ENCODE assay signal across 15 cellular contexts in the genomic region with DNA sequence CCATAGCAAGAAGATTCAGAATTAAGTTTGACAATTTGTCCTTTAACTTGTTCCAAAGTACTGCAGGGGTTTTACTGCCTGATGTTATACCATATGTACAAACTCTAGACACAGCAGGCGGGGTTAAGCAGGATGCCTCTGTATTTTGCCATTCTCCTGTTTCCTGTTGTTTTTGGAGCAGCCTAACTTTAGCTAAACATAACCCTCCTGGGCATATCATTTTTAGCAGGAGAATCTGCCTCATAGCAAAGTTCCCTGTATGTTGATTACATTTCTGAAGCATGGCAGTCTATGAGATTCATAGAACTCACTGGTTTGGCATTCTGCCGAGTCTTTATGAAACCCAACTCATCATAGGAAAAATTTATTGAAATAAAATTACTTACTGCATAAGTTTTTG. TPM values are rescaled to one million over a fixed set of nuclear protein-coding genes. Genes with fewer than 3 reads are reported as not detected.
DNase-seq lines count a peak whose midpoint lies in the region; ATAC-seq and TF ChIP-seq lines count a peak whose summit lies in the region.
"Had no signal": no experiment of that assay in that cellular context is flagged by ENCODE, and none has a peak within 500 bp of the region (broad histone marks: within the 10 kb centered on the region; RNA-seq: fewer than 3 reads in every experiment).

No MANE protein-coding gene starts in this region.

- H3K14ac ChIP-seq in mesenchymal stem cell (ENCODE audit: low read length in 2 of 2): no peak overlapping the region

- ATAC-seq in GM19455 (IDR thresholded peaks at IDR 0.05; ENCODE audit: unreplicated experiment): no peak
- ATAC-seq: activated CD8-positive, alpha-beta T cell treated with anti-CD3 and anti-CD28 coated beads for 36 hours; effector memory CD8-positive, alpha-beta T cell; naive thymus-derived CD8-positive, alpha-beta T cell had no signal

- H3K4ac ChIP-seq in mesenchymal stem cell (ENCODE audit: low read depth in 1 of 2, low read length in 2 of 2): no peak overlapping the region

- H2AK5ac ChIP-seq in mesenchymal stem cell (ENCODE audit: low read length, severe bottlenecking): no peak overlapping the region

- H3K27ac ChIP-seq in ACC112 (ENCODE audit: low read depth, low read length) (peak overlapping the region; percentile 26), mesenchymal stem cell (ENCODE audit: low read length, poor library complexity, severe bottlenecking) (no peak overlapping the region), Peyer's patch (no peak overlapping the region), esophagus squamous epithelium (no peak overlapping the region)

- peaks cover 29% of the 10 kb centered on the region for H3K4me1 ChIP-seq in ACC112 (ENCODE audit: control insufficient read depth, insufficient read depth, low read length, unreplicated experiment)
- H3K4me1 ChIP-seq in mesenchymal stem cell (ENCODE audit: control insufficient read depth, insufficient read depth, low read depth, low read length): peaks cover 3% of the 10 kb centered on the region
- H3K4me1 ChIP-seq in Peyer's patch: peaks cover 0 to 4% (median 0%) of the 10 kb centered on the region in 4 donors
- H3K4me1 ChIP-seq in esophagus squamous epithelium: peaks cover 3 to 47% (median 4%) of the 10 kb centered on the region in 3 donors

- no peak overlapping the region for H2BK15ac ChIP-seq in mesenchymal stem cell (ENCODE audit: low read depth, poor library complexity, severe bottlenecking)

- 89% methylated on average over 1 of the region's 2 CpGs for WGBS in mesenchymal stem cell
- 53 to 76% methylated on average over 2 of the region's 2 CpGs for WGBS in esophagus squamous epithelium, 2 donors

- no peak overlapping the region for H4K91ac ChIP-seq in mesenchymal stem cell (ENCODE audit: low read length)

- H3K27me3 ChIP-seq in ACC112 (ENCODE audit: insufficient read depth, low read length) (no peaks in the 10 kb centered on the region), mesenchymal stem cell (ENCODE audit: control insufficient read depth in 1 of 2, insufficient read depth in 1 of 2, low read length in 2 of 2) (no peaks in the 10 kb centered on the region), Peyer's patch (no peaks in the 10 kb centered on the region), esophagus squamous epithelium (peaks cover 0 to 4% (median 0%) of the 10 kb centered on the region in 4 donors)
- H3K27me3 ChIP-seq: MG63 had no signal

- no peak for TF ChIP-seq POLR2A in Peyer's patch (IDR thresholded peaks at IDR 0.05)
- TF ChIP-seq POLR2A in esophagus squamous epithelium (IDR thresholded peaks at IDR 0.05): no peak

- H4K8ac ChIP-seq in mesenchymal stem cell (ENCODE audit: low read length): no peak overlapping the region

- H3K79me2 ChIP-seq in ACC112 (ENCODE audit: control insufficient read depth, insufficient read depth, low read length, unreplicated experiment): peaks cover 54% of the 10 kb centered on the region

- no peak overlapping the region for H2BK5ac ChIP-seq in mesenchymal stem cell (ENCODE audit: low read depth, low read length, poor library complexity, severe bottlenecking)

- H2BK120ac ChIP-seq in mesenchymal stem cell (ENCODE audit: low read depth, low read length): no peak overlapping the region

- no peak for TF ChIP-seq CTCF in Peyer's patch (IDR thresholded peaks at IDR 0.05)
- no peak for TF ChIP-seq CTCF in esophagus squamous epithelium (IDR thresholded peaks at IDR 0.05)

- H2BK12ac ChIP-seq in mesenchymal stem cell (ENCODE audit: low read length in 2 of 2): no peak overlapping the region

- H3K36me3 ChIP-seq in ACC112 (ENCODE audit: insufficient read depth, low read length): 0 out of 2 replicates have a peak, but pooled peaks cover 5% of the 10 kb centered on the region
- H3K36me3 ChIP-seq in mesenchymal stem cell (ENCODE audit: control insufficient read depth in 1 of 2, insufficient read depth in 2 of 2, low read depth in 1 of 2, low read length in 2 of 2): peaks cover 5 to 7% of the 10 kb centered on the region in 2 experiments
- H3K36me3 ChIP-seq in Peyer's patch: no peaks in the 10 kb centered on the region
- no peaks in the 10 kb centered on the region for H3K36me3 ChIP-seq in esophagus squamous epithelium

- DNase-seq in LHCN-M2 (ENCODE audit: low read depth) (peak; percentile 44), dedifferentiated amniotic fluid mesenchymal stem cell (ENCODE audit: extremely low spot score) (peak; percentile 51), mesenchymal stem cell (no peak), Peyer's patch (no peak), midbrain (lab: John Stamatoyannopoulos, UW) (no peak), esophagus squamous epithelium (lab: John Stamatoyannopoulos, UW) (no peak)
- DNase-seq: activated CD8-positive, alpha-beta T cell treated with anti-CD3 and anti-CD28 coated beads for 36 hours; anterior cingulate cortex; effector memory CD8-positive, alpha-beta T cell; glutamatergic neuron; MG63; naive thymus-derived CD8-positive, alpha-beta T cell had no signal

- H3K9me3 ChIP-seq in mesenchymal stem cell (ENCODE audit: control insufficient read depth, low read length) (no peaks in the 10 kb centered on the region), Peyer's patch (no peaks in the 10 kb centered on the region), esophagus squamous epithelium (no peaks in the 10 kb centered on the region)

- H3K79me1 ChIP-seq in mesenchymal stem cell (replicated peaks; ENCODE audit: low read length, poor library complexity, severe bottlenecking): peaks cover 13% of the 10 kb centered on the region

- intact Hi-C loops in esophagus squamous epithelium (cut with DNase I): no loop called here

- no peak overlapping the region for H2AFZ ChIP-seq in ACC112 (ENCODE audit: low read length, unreplicated experiment)
- H2AFZ ChIP-seq in mesenchymal stem cell (ENCODE audit: low read depth, low read length): no peak overlapping the region

- H3K4me3 ChIP-seq in ACC112 (ENCODE audit: low read depth, low read length): peak overlapping the region; percentile 47
- H3K4me3 ChIP-seq in mesenchymal stem cell (ENCODE audit: insufficient read depth in 1 of 2, low read depth in 1 of 2, low read length in 2 of 2): peak overlapping the region in 1 of 2 experiments; percentile 31
- no peak overlapping the region for H3K4me3 ChIP-seq in Peyer's patch
- peak overlapping the region in 1 of 4 donors; percentile 21 for H3K4me3 ChIP-seq in esophagus squamous epithelium
- H3K4me3 ChIP-seq: MG63, skin epidermis had no signal

- no peak overlapping the region for H3K18ac ChIP-seq in mesenchymal stem cell (ENCODE audit: low read depth in 1 of 2, low read length in 2 of 2)

- H3K23ac ChIP-seq in mesenchymal stem cell (ENCODE audit: low read length in 2 of 2): no peak overlapping the region

- no peak overlapping the region for H3K4me2 ChIP-seq in mesenchymal stem cell (ENCODE audit: low read length, poor library complexity, severe bottlenecking)

- peak overlapping the region; percentile 31 for H3K9ac ChIP-seq in mesenchymal stem cell (ENCODE audit: low read length)

RNA-seq across cellular contexts. Expression of gene LHFPL6, which starts 5.2 kb away (rescaled TPM):
- total RNA-seq in LHCN-M2 (2014; rRNA removed) (30.0 and 37.2 TPM in 2 replicates), Peyer's patch (10 to 100 TPM in 1 of 4 donors, 1 to 10 TPM in 3; 1.8 to 14.2 (median 9.0) TPM), esophagus squamous epithelium (10 to 100 TPM in 2 of 4 donors, 1 to 10 TPM in 2; 3.7 to 40.4 (median 8.0) TPM)
- 34.3 TPM for polyA plus RNA-seq in LHCN-M2 (2012)
- 49.6 TPM for polyA plus RNA-seq in mesenchymal stem cell (2013, experiment 1 of 2)
- polyA plus RNA-seq in mesenchymal stem cell (2013, experiment 2 of 2): 50.9 TPM
- total RNA-seq: naive thymus-derived CD8-positive, alpha-beta T cell had no signal
- polyA plus RNA-seq: naive thymus-derived CD8-positive, alpha-beta T cell had no signal

RNA-seq across cellular contexts. Expression of gene COG6, which starts 57.6 kb away (rescaled TPM):
- 29.5 and 32.2 TPM in 2 replicates for total RNA-seq in LHCN-M2 (2014; rRNA removed)
- 10.8 TPM for polyA plus RNA-seq in LHCN-M2 (2012)
- 21.2 TPM for polyA plus RNA-seq in mesenchymal stem cell (2013, experiment 1 of 2)
- 21.7 TPM for polyA plus RNA-seq in mesenchymal stem cell (2013, experiment 2 of 2)
- total RNA-seq in Peyer's patch: 10 to 100 TPM; 11.1 to 61.9 (median 21.5) TPM
- 10 to 100 TPM; 10.5 to 18.9 (median 14.9) TPM for total RNA-seq in esophagus squamous epithelium

Comparison
In these comparisons a context has a peak if more than half of its experiments do, and no peak if none do; other contexts are left out.
1. DNase-seq: peak in LHCN-M2 (single experiment) and dedifferentiated amniotic fluid mesenchymal stem cell (single experiment); none in mesenchymal stem cell (single experiment), Peyer's patch (0 of 3), midbrain (single experiment) and esophagus squamous epithelium (single experiment).